Comparison of ENCODE assay signal across 23 cellular contexts in the genomic region with DNA sequence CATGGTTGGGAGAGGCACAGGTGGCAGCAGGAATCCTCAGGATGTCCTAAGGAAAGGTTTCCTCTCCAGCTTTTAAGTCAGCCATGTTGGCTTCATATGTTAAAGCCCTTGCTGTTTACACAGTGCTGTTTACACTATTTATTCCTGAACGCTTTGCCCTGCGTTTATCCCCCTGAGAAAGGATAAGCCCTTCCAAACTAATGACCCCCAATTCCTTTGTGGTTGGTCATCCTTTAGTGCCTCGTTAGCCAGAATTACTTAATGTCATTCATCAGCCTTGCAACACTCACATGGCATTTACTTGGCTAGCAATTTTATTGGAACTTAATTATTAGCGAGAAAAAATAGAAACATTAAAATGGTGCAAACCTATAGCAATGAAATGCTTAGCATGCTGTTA. TPM values are rescaled to one million over a fixed set of nuclear protein-coding genes. Genes with fewer than 3 reads are reported as not detected.
DNase-seq lines count a peak whose midpoint lies in the region; ATAC-seq and TF ChIP-seq lines count a peak whose summit lies in the region.
"Had no signal": no experiment of that assay in that cellular context is flagged by ENCODE, and none has a peak within 500 bp of the region (broad histone marks: within the 10 kb centered on the region; RNA-seq: fewer than 3 reads in every experiment).

No MANE protein-coding gene starts in this region.

- POLR2A ChIA-PET in activated CD4-positive, alpha-beta T cell treated with anti-CD3 and anti-CD28 coated beads for 36 hours (lab: Charles Lee), result no interaction called here
- POLR2A ChIA-PET in CD4-positive, alpha-beta T cell (lab: Charles Lee), result no interaction called here

- no peak overlapping the region for H3K27ac Mint-ChIP-seq in activated CD4-positive, alpha-beta T cell treated with anti-CD3 and anti-CD28 coated beads for 36 hours
- H3K27ac Mint-ChIP-seq in CD4-positive, alpha-beta T cell, result no peak overlapping the region

- no peaks in the 10 kb centered on the region for H3K27me3 Mint-ChIP-seq in activated CD4-positive, alpha-beta T cell treated with anti-CD3 and anti-CD28 coated beads for 36 hours
- H3K27me3 Mint-ChIP-seq in CD4-positive, alpha-beta T cell, result no peaks in the 10 kb centered on the region

- H3K4me3 ChIP-seq in fibroblast of mammary gland (ENCODE audit: control insufficient read depth, low read depth, low read length), result no peak overlapping the region
- H3K4me3 ChIP-seq: SJSA1 had no signal

- TF ChIP-seq CTCF in fibroblast of mammary gland (conservative IDR thresholded peaks at IDR 0.05; ENCODE audit: control insufficient read depth, insufficient read depth, low read depth, low read length), result no peak
- TF ChIP-seq CTCF in omental fat pad (IDR thresholded peaks at IDR 0.05), result no peak
- TF ChIP-seq CTCF in CD4-positive, alpha-beta T cell (IDR thresholded peaks at IDR 0.05), result no peak

- no peaks in the 10 kb centered on the region for H3K4me1 Mint-ChIP-seq in activated CD4-positive, alpha-beta T cell treated with anti-CD3 and anti-CD28 coated beads for 36 hours
- H3K4me1 Mint-ChIP-seq in CD4-positive, alpha-beta T cell (ENCODE audit: low read depth), result no peaks in the 10 kb centered on the region

- H3K9me3 Mint-ChIP-seq in activated CD4-positive, alpha-beta T cell treated with anti-CD3 and anti-CD28 coated beads for 36 hours (ENCODE audit: low read depth), result peaks cover 19% of the 10 kb centered on the region
- H3K9me3 Mint-ChIP-seq in CD4-positive, alpha-beta T cell, result no peaks in the 10 kb centered on the region

- intact Hi-C loops in activated CD4-positive, alpha-beta T cell treated with anti-CD3 and anti-CD28 coated beads for 36 hours (cut with DNase I, micrococcal nuclease), result no loop called here
- intact Hi-C loops in CD4-positive, alpha-beta T cell (cut with DNase I, micrococcal nuclease), result no loop called here

- no peak overlapping the region for H3K4me3 Mint-ChIP-seq in activated CD4-positive, alpha-beta T cell treated with anti-CD3 and anti-CD28 coated beads for 36 hours
- no peak overlapping the region for H3K4me3 Mint-ChIP-seq in CD4-positive, alpha-beta T cell

- DNase-seq in NCI-H146 (lab: John Stamatoyannopoulos, UW) (peak; percentile 4), NCI-H146 treated with DMSO at 0.1 percent for 48 hours (lab: John Stamatoyannopoulos, UW; ENCODE audit: unreplicated experiment) (no peak), NCI-H82 (lab: John Stamatoyannopoulos, UW) (peak; percentile 62), fibroblast of mammary gland (ENCODE audit: low read depth) (peak; percentile 3), omental fat pad (ENCODE audit: low spot score) (no peak), caudate nucleus (lab: John Stamatoyannopoulos, UW) (no peak)
- DNase-seq in activated CD4-positive, alpha-beta T cell treated with anti-CD3 and anti-CD28 coated beads for 36 hours, result no peak
- DNase-seq in CD4-positive, alpha-beta T cell, result no peak
- DNase-seq: DMS79 treated with DMSO at 0.1 percent for 48 hours, GF-D8, Karpas-422, NCI-H1092 treated with DMSO at 0.1 percent for 48 hours, NCI-H1694, NCI-H2171 treated with DMSO at 0.1 percent for 48 hours, NCI-H345, NCI-H510A treated with DMSO at 0.1 percent for 48 hours, Right ventricle myocardium superior, RPMI8226 had no signal

- ATAC-seq in omental fat pad (ENCODE audit: low FRiP score), result peak; percentile 66
- no peak for ATAC-seq in activated CD4-positive, alpha-beta T cell treated with anti-CD3 and anti-CD28 coated beads for 36 hours
- no peak for ATAC-seq in CD4-positive, alpha-beta T cell (ENCODE audit: poor library complexity)
- ATAC-seq: HCT116, HepG2 had no signal

- peaks cover 4% of the 10 kb centered on the region for H3K9me3 ChIP-seq in CD4-positive, alpha-beta T cell (ENCODE audit: control insufficient read depth, low read length)
- H3K9me3 ChIP-seq: SJSA1 had no signal

- CTCF ChIA-PET in activated CD4-positive, alpha-beta T cell treated with anti-CD3 and anti-CD28 coated beads for 36 hours (lab: Charles Lee), result no interaction called here
- CTCF ChIA-PET in CD4-positive, alpha-beta T cell (lab: Charles Lee), result no interaction called here

- no peaks in the 10 kb centered on the region for H3K27me3 ChIP-seq in CD4-positive, alpha-beta T cell (ENCODE audit: control insufficient read depth, insufficient read depth, low read length)
- H3K27me3 ChIP-seq: SJSA1 had no signal

- no peak overlapping the region for H3K27ac ChIP-seq in caudate nucleus (ENCODE audit: low read depth, low read length)
- H3K27ac ChIP-seq in CD4-positive, alpha-beta T cell (ENCODE audit: low read depth, low read length), result no peak overlapping the region
- H3K27ac ChIP-seq: SJSA1 had no signal

- no peaks in the 10 kb centered on the region for H3K36me3 Mint-ChIP-seq in activated CD4-positive, alpha-beta T cell treated with anti-CD3 and anti-CD28 coated beads for 36 hours (ENCODE audit: low read depth)
- H3K36me3 Mint-ChIP-seq in CD4-positive, alpha-beta T cell (ENCODE audit: low read depth), result no peaks in the 10 kb centered on the region

RNA-seq across cellular contexts. Expression of gene VCX2, which starts 23.9 kb away (rescaled TPM):
- not detected for total RNA-seq in omental fat pad
- not detected for total RNA-seq in activated CD4-positive, alpha-beta T cell treated with anti-CD3 and anti-CD28 coated beads for 36 hours
- total RNA-seq in CD4-positive, alpha-beta T cell, result not detected
- total RNA-seq: A172, HepG2, HT1080, Right ventricle myocardium superior, SJSA1 had no signal

Comparison
In these comparisons a context has a peak if more than half of its experiments do, and no peak if none do; other contexts are left out.
1. DNase-seq: peak in NCI-H146 (single experiment), NCI-H82 (single experiment) and fibroblast of mammary gland (single experiment); none in NCI-H146 treated with DMSO at 0.1 percent for 48 hours (single experiment), omental fat pad (single experiment), activated CD4-positive, alpha-beta T cell treated with anti-CD3 and anti-CD28 coated beads for 36 hours (single experiment), caudate nucleus (0 of 61) and CD4-positive, alpha-beta T cell (0 of 10).